In genomic region chr22:38317237-38317994, GRCh38 we compare ENCODE assay signal across 8 cellular contexts. TPM values are rescaled to one million over a fixed set of nuclear protein-coding genes. Genes with fewer than 3 reads are reported as not detected.
DNase-seq lines count a peak whose midpoint lies in the region; ATAC-seq and TF ChIP-seq lines count a peak whose summit lies in the region.

Gene CSNK1E (minus strand): TSS chr22:38317433. CDS start chr22:38314157, 3,276 bp downstream.

- H3K36me3 Mint-ChIP-seq in dendritic cell treated with granulocyte-macrophage colony-stimulating factor and Interleukin-4, amounts not matched to agents 40 ng/mL and 50 ng/mL, for 4 days (ENCODE audit: low read depth), result peaks cover 18% of the 10 kb centered on the region

- no peak for TF ChIP-seq CTCF in left lung (IDR thresholded peaks at IDR 0.05)

- ATAC-seq in GM19328 (IDR thresholded peaks at IDR 0.05; ENCODE audit: unreplicated experiment) (peak; percentile 38), left lung (peak; percentile 79), GM19351 (IDR thresholded peaks at IDR 0.05; ENCODE audit: unreplicated experiment) (no peak)

- DNase-seq in AG08395 (ENCODE audit: low spot score) (peak; percentile 81), NCI-H146 (lab: John Stamatoyannopoulos, UW) (peak; percentile 55), left lung (peak; percentile 79 to 94)
- DNase-seq in activated CD4-positive, alpha-beta T cell treated with anti-CD3 and anti-CD28 coated beads, Interleukin-2, amount 50 U/mL, for 24 hours (ENCODE audit: low read depth in 1 of 2, low spot score in 1 of 2), result peak; percentile 44 to 48
- DNase-seq in stimulated activated CD4-positive, alpha-beta T cell treated with anti-CD3 and anti-CD28 coated beads, Interleukin-2, amount 100 ng/mL, for 4 hours (ENCODE audit: low read depth), result peak; percentile 67

- intact Hi-C loops in dendritic cell treated with granulocyte-macrophage colony-stimulating factor and Interleukin-4, amounts not matched to agents 40 ng/mL and 50 ng/mL, for 4 days (cut with micrococcal nuclease), result loop anchor here (2.0 kb wide), 1 partner anchor 45 kb away; the partner anchor contains the start of gene TMEM184B
- intact Hi-C loops in left lung (cut with DNase I), result no loop called here

- H3K27me3 ChIP-seq in left lung, result peaks cover 0 to 9% of the 10 kb centered on the region in 2 donors

- no peaks in the 10 kb centered on the region for H3K9me3 ChIP-seq in left lung

- peaks cover 0 to 6% of the 10 kb centered on the region in 2 donors for H3K36me3 ChIP-seq in left lung

- peaks cover 25 to 54% of the 10 kb centered on the region in 2 donors for H3K4me1 ChIP-seq in left lung

- H3K27me3 Mint-ChIP-seq in dendritic cell treated with granulocyte-macrophage colony-stimulating factor and Interleukin-4, amounts not matched to agents 40 ng/mL and 50 ng/mL, for 4 days, result peaks cover 45% of the 10 kb centered on the region

- peak within 1 kb of the TSS; percentile 93 for H3K27ac Mint-ChIP-seq in dendritic cell treated with granulocyte-macrophage colony-stimulating factor and Interleukin-4, amounts not matched to agents 40 ng/mL and 50 ng/mL, for 4 days

- H3K4me3 ChIP-seq in left lung, result peak within 1 kb of the TSS; percentile 54 to 70

- H3K4me1 Mint-ChIP-seq in dendritic cell treated with granulocyte-macrophage colony-stimulating factor and Interleukin-4, amounts not matched to agents 40 ng/mL and 50 ng/mL, for 4 days (ENCODE audit: low read depth), result peaks cover 59% of the 10 kb centered on the region

- H3K27ac ChIP-seq in left lung, result peak within 1 kb of the TSS; percentile 90 to 97

- H3K9me3 Mint-ChIP-seq in dendritic cell treated with granulocyte-macrophage colony-stimulating factor and Interleukin-4, amounts not matched to agents 40 ng/mL and 50 ng/mL, for 4 days, result no peaks in the 10 kb centered on the region

- H3K4me3 Mint-ChIP-seq in dendritic cell treated with granulocyte-macrophage colony-stimulating factor and Interleukin-4, amounts not matched to agents 40 ng/mL and 50 ng/mL, for 4 days, result peak within 1 kb of the TSS; percentile 84

RNA-seq across cellular contexts. Expression of gene CSNK1E, which starts in this region (rescaled TPM):
- 100 to 1,000 TPM in 1 of 2 donors, 10 to 100 TPM in 1; 95.3 to 123 TPM for total RNA-seq in left lung
